1 cellular context compared by ENCODE assay signal in the genomic region with DNA sequence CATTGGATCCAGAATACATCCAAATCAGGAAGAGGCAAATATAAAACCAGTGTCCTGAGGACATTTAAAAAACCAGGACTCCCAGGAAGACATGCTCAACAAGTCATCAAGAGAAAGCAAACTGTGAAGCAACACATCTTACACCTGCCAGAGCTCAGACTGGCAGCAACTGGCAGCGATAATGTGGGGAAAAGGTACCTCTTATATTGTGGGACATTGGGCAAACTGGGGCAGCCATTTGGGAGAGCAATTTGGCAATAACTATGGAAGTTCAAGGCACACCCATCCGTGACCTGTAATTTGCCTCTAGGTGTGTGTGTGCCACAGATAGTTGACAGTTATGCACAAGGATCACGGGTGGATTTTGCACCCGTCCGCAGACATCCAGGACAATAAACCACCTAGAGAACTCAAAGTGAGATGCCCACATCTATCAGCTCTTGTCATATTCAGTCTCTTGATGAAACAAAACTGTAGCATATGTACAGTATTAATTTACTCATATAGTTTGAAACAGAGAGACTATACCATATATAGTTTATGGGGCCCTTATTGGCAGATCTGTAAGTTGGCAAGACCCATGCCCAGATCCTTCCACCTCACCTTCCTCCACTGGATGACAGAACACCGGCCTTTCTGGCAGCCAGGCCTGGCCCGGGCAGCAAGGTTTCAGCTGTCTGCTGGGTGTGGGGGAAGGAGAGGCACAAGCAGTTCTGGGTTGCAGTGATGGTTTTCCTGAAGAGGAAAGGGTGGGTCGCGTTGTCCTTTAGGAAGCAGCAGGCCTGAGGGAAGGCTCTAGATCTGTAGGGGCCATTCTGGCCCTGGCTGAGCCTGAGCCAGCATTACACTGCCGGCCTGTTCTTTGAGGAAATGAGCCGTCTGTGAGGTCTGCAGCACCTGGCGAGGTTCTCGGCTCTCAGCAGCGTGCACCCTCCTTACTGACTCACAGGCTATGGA.
TF ChIP-seq lines count a peak whose summit lies in the region.

No MANE protein-coding gene starts in this region.

TF ChIP-seq in HepG2, 621 proteins besides CTCF, POLR2A, EP300 and RAD21:
- TF ChIP-seq ZFP36L1 (CRISPR knock-in tag; IDR thresholded peaks at IDR 0.05) (no peak), ZC3H13 (CRISPR knock-in tag; IDR thresholded peaks at IDR 0.05) (0 out of 2 replicates have a peak, but pooled peaks have one; percentile 24), HCFC1 (IDR thresholded peaks at IDR 0.05; ENCODE audit: low read depth, low read length) (no peak), AGO2 (optimal IDR thresholded peaks at IDR 0.05; ENCODE audit: low read depth, low read length) (peak; percentile 43), GLI4 (CRISPR knock-in tag; IDR thresholded peaks at IDR 0.05; ENCODE audit: borderline replicate concordance) (no peak), RBM22 (optimal IDR thresholded peaks at IDR 0.05; ENCODE audit: low read length) (peak; percentile 75)
